Comparison of ENCODE assay signal across 8 cellular contexts in the genomic region with DNA sequence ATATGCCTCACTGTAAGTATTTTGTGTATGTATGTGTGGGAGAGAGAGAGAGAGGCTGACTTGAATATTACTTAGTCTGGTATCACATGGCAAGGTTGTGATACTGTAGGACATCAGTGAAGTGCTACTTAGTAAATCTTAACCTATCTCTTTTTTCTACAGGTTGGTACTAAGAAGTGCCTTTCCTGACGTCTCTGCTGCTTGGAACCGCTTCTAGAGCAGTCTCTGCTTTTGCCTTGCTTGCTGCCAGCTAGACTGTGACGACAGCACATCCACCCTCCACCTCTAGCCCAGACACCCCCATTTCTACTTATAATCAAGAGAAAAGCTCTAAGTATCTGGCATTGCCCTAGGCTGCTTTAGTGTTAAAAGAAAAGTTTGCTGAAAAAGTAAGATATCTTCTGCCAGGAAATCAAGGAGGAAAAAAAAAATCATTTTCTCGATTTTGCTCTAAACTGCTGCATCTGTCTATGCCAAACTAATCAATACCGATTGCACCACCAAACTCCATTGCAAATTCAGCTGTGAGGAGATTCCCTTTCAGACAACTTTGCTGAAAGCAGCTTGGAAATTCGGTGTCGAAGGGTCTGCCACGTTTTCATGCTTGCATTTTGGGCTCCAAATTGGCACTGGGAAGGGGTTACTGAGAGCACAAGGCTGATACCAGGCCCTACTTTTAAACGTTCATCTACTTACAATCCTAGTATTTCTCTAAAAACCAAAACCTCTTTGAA. TPM values are rescaled to one million over a fixed set of nuclear protein-coding genes. Genes with fewer than 3 reads are reported as not detected.
DNase-seq lines count a peak whose midpoint lies in the region; ATAC-seq, FAIRE-seq and TF ChIP-seq lines count a peak whose summit lies in the region.

No MANE protein-coding gene starts in this region.

- H3K4me3 ChIP-seq in astrocyte (ENCODE audit: insufficient read depth, low read depth, low read length) = peak overlapping the region; percentile 43
- H3K4me3 ChIP-seq in left lung = peak overlapping the region in 1 of 2 donors; percentile 29
- peak overlapping the region; percentile 31 to 33 for H3K4me3 ChIP-seq in uterus

- peaks cover 72% of the 10 kb centered on the region for H3K36me3 Mint-ChIP-seq in CD4-positive, alpha-beta T cell (ENCODE audit: low read depth)
- H3K36me3 Mint-ChIP-seq in astrocyte (ENCODE audit: low read depth, unreplicated experiment) = peaks cover 7% of the 10 kb centered on the region

- peaks cover 10% of the 10 kb centered on the region for H3K36me3 ChIP-seq in astrocyte (ENCODE audit: insufficient read depth, low read length)
- peaks cover 0 to 15% of the 10 kb centered on the region in 2 donors for H3K36me3 ChIP-seq in left lung
- no peaks in the 10 kb centered on the region for H3K36me3 ChIP-seq in uterus

- intact Hi-C loops in CD4-positive, alpha-beta T cell (cut with DNase I, micrococcal nuclease) = loop anchor here in 1 of 2 experiments (1.0 to 5.0 kb wide), 4 partner anchors 15 to 103 kb away; partner anchors contain the start of gene MBNL1
- intact Hi-C loops in left lung (cut with DNase I) = no loop called here
- intact Hi-C loops in uterus (cut with DNase I; ENCODE audit: low total_unique reads) = no loop called here

- peak; percentile 80 for ATAC-seq in CD4-positive, alpha-beta T cell (ENCODE audit: poor library complexity)
- peak; percentile 10 for ATAC-seq in HG03342 (IDR thresholded peaks at IDR 0.05; ENCODE audit: unreplicated experiment)
- peak; percentile 67 for ATAC-seq in left lung

- TF ChIP-seq CTCF in CD4-positive, alpha-beta T cell (IDR thresholded peaks at IDR 0.05) = no peak
- TF ChIP-seq CTCF in astrocyte (IDR thresholded peaks at IDR 0.05; ENCODE audit: insufficient read depth, low read depth, low read length) (no peak), left lung (IDR thresholded peaks at IDR 0.05) (no peak), uterus (IDR thresholded peaks at IDR 0.05) (no peak)

- no peak for FAIRE-seq in astrocyte (lab: Jason Lieb, UNC)

- peaks cover 84% of the 10 kb centered on the region for H3K4me1 Mint-ChIP-seq in CD4-positive, alpha-beta T cell (ENCODE audit: low read depth)
- H3K4me1 Mint-ChIP-seq in astrocyte (ENCODE audit: low read depth, unreplicated experiment) = peaks cover 41% of the 10 kb centered on the region

- no peaks in the 10 kb centered on the region for H3K27me3 Mint-ChIP-seq in CD4-positive, alpha-beta T cell
- H3K27me3 Mint-ChIP-seq in astrocyte (ENCODE audit: low read depth, unreplicated experiment) = no peaks in the 10 kb centered on the region

- no peaks in the 10 kb centered on the region for H3K9me3 ChIP-seq in CD4-positive, alpha-beta T cell (ENCODE audit: control insufficient read depth, low read length)
- H3K9me3 ChIP-seq in astrocyte (ENCODE audit: insufficient read depth, low read depth, low read length) (no peaks in the 10 kb centered on the region), left lung (no peaks in the 10 kb centered on the region), uterus (no peaks in the 10 kb centered on the region)

- DNase-seq in CD4-positive, alpha-beta T cell = peak in 5 of 10 experiments; percentile 15 to 81 (median 44)
- DNase-seq in astrocyte (ENCODE audit: low read depth) (no peak), left lung (peak in 1 of 2 donors; percentile 54), uterus (no peak), SK-N-DZ (ENCODE audit: low spot score) (no peak), NCI-H146 treated with DMSO at 0.1 percent for 48 hours (lab: John Stamatoyannopoulos, UW; ENCODE audit: unreplicated experiment) (no peak), cortex of kidney (lab: John Stamatoyannopoulos, UW) (no peak)

- peaks cover 95% of the 10 kb centered on the region for H3K79me2 ChIP-seq in astrocyte (ENCODE audit: insufficient read depth, low read length)

- peak overlapping the region; percentile 60 for H3K27ac ChIP-seq in CD4-positive, alpha-beta T cell (ENCODE audit: low read depth, low read length)
- H3K27ac ChIP-seq in astrocyte (ENCODE audit: low read depth, low read length) (peak overlapping the region; percentile 80), left lung (peak overlapping the region; percentile 71 to 80), uterus (peak overlapping the region; percentile 83 to 92)

- peak overlapping the region; percentile 82 for H3K4me2 ChIP-seq in astrocyte (ENCODE audit: low read length)

- H3K27me3 ChIP-seq in CD4-positive, alpha-beta T cell (ENCODE audit: control insufficient read depth, insufficient read depth, low read length) = no peaks in the 10 kb centered on the region
- H3K27me3 ChIP-seq in astrocyte (ENCODE audit: insufficient read depth, low read length) (no peaks in the 10 kb centered on the region), left lung (no peaks in the 10 kb centered on the region), uterus (no peaks in the 10 kb centered on the region)

- CTCF ChIA-PET in CD4-positive, alpha-beta T cell (lab: Charles Lee) = interaction anchor here (0.7 to 1.6 kb wide), 7 partner anchors 10 to 173 kb away, joined by 3 to 4 read pairs (median 3); no protein-coding TSS in a partner anchor

- peaks cover 50% of the 10 kb centered on the region for H4K20me1 ChIP-seq in astrocyte (ENCODE audit: insufficient read depth, low read length)

- no peak overlapping the region for H2AFZ ChIP-seq in astrocyte (ENCODE audit: low read depth, low read length)

- POLR2A ChIA-PET in CD4-positive, alpha-beta T cell (lab: Charles Lee) = interaction anchor here (0.6 to 5.0 kb wide), 13 partner anchors 10 to 1887 kb away, joined by 3 to 21 read pairs (median 4); partner anchors contain the start of gene MBNL1

- TF ChIP-seq POLR2A in uterus (IDR thresholded peaks at IDR 0.05) = no peak

- peak overlapping the region; percentile 92 for H3K27ac Mint-ChIP-seq in CD4-positive, alpha-beta T cell
- no peak overlapping the region for H3K27ac Mint-ChIP-seq in astrocyte (ENCODE audit: unreplicated experiment)

- H3K9ac ChIP-seq in astrocyte (ENCODE audit: low read length) = peak overlapping the region; percentile 74

- H3K9me3 Mint-ChIP-seq in CD4-positive, alpha-beta T cell = no peaks in the 10 kb centered on the region
- H3K9me3 Mint-ChIP-seq in astrocyte (ENCODE audit: unreplicated experiment) = no peaks in the 10 kb centered on the region

- H3K4me1 ChIP-seq in astrocyte (ENCODE audit: insufficient read depth, low read length) = peaks cover 32% of the 10 kb centered on the region
- H3K4me1 ChIP-seq in left lung = peaks cover 30 to 94% of the 10 kb centered on the region in 2 donors
- peaks cover 0 to 3% of the 10 kb centered on the region in 2 donors for H3K4me1 ChIP-seq in uterus

- peak overlapping the region; percentile 79 for H3K4me3 Mint-ChIP-seq in CD4-positive, alpha-beta T cell
- H3K4me3 Mint-ChIP-seq in astrocyte (ENCODE audit: unreplicated experiment) = no peak overlapping the region

RNA-seq across cellular contexts. Expression of gene MBNL1, which starts 30.7 kb away (rescaled TPM):
- 100 to 1,000 TPM; 551 to 561 TPM for total RNA-seq in CD4-positive, alpha-beta T cell
- 89.1 and 93.1 TPM in 2 replicates for total RNA-seq in astrocyte
- 100 to 1,000 TPM; 226 to 246 TPM for total RNA-seq in left lung
- 100 to 1,000 TPM; 219 to 470 (median 243) TPM for total RNA-seq in uterus
- 11.7 and 12.0 TPM in 2 replicates for polyA plus RNA-seq in SK-N-DZ (2014; cell fraction: cytosol; rRNA removed)
- polyA plus RNA-seq in SK-N-DZ (2014; cell fraction: nucleus; rRNA removed) = 20.1 TPM in 2 replicates

Comparison
In these comparisons a context has a peak if more than half of its experiments do, and no peak if none do; other contexts are left out.
1. ATAC-seq: peak in every context shown above with its lines; median percentile 80 in CD4-positive, alpha-beta T cell; 67 in left lung; 10 in HG03342.